ENCODE assay signal across 23 cellular contexts in genomic region chr12:115335048-115335447, GRCh38.
DNase-seq lines count a peak whose midpoint lies in the region; ATAC-seq and TF ChIP-seq lines count a peak whose summit lies in the region.
"Had no signal": no experiment of that assay in that cellular context is flagged by ENCODE, and none has a peak within 500 bp of the region (broad histone marks: within the 10 kb centered on the region; RNA-seq: fewer than 3 reads in every experiment).

No MANE protein-coding gene starts in this region.

- TF ChIP-seq CTCF in body of pancreas (IDR thresholded peaks at IDR 0.05) (no peak), heart left ventricle (IDR thresholded peaks at IDR 0.05) (no peak), hepatocyte (IDR thresholded peaks at IDR 0.05; ENCODE audit: poor library complexity) (no peak), Caco-2 (IDR thresholded peaks at IDR 0.05; ENCODE audit: insufficient read depth in 1 of 2, low read depth in 1 of 2, low read length in 1 of 2, severe bottlenecking in 1 of 2, unreplicated experiment in 1 of 2) (no peak)

- 32 to 43% methylated on average over 2 of the region's 2 CpGs for WGBS in body of pancreas, 2 donors
- WGBS in heart left ventricle, 4 donors = 59 to 75% (median 65%) methylated on average over 2 of the region's 2 CpGs
- WGBS in hepatocyte (ENCODE audit: low lambda C conversion rate, missing lambda C conversion rate) = 98% methylated on average over 2 of the region's 2 CpGs

- no peaks in the 10 kb centered on the region for H3K27me3 ChIP-seq in body of pancreas
- no peaks in the 10 kb centered on the region for H3K27me3 ChIP-seq in heart left ventricle
- no peaks in the 10 kb centered on the region for H3K27me3 ChIP-seq in hepatocyte
- no peaks in the 10 kb centered on the region for H3K27me3 ChIP-seq in subcutaneous abdominal adipose tissue (ENCODE audit: control insufficient read depth in 5 of 5, insufficient read depth in 4 of 5, low read length in 5 of 5)
- H3K27me3 ChIP-seq in Caco-2 (replicated peaks; ENCODE audit: control insufficient read depth, insufficient read depth, low read length) = no peaks in the 10 kb centered on the region
- H3K27me3 ChIP-seq: MG63 had no signal

- TF ChIP-seq POLR2A in body of pancreas (IDR thresholded peaks at IDR 0.05) (no peak), heart left ventricle (IDR thresholded peaks at IDR 0.05) (no peak)

- no peak overlapping the region for H3K4me2 ChIP-seq in hepatocyte
- H3K4me2 ChIP-seq: A549, PC-9 had no signal

- no TSS peak for BruUV-seq in Caco-2 (replicated peaks; lab: Mats Ljungman, UMichigan)

- DNase-seq in body of pancreas (no peak), heart left ventricle (peak; percentile 39 to 64 (median 43)), hepatocyte (ENCODE audit: low spot score) (no peak), NCI-H526 treated with DMSO at 0.1 percent for 48 hours (lab: John Stamatoyannopoulos, UW) (no peak), Caco-2 (no peak), NCI-H2227 treated with DMSO at 0.1 percent for 48 hours (lab: John Stamatoyannopoulos, UW) (no peak)
- DNase-seq: C1 segment of cervical spinal cord; CD4-positive, alpha-beta memory T cell; COR-L47; GM23248; H9; KG1; MG63; NCI-H1105 treated with DMSO at 0.1 percent for 48 hours; NCI-H146; NCI-H2029; NCI-H446 treated with DMSO at 0.1 percent for 48 hours; NCI-H526; PC-9; RPMI8226; SHP77 treated with DMSO at 0.1 percent for 48 hours had no signal

- H3K36me3 Mint-ChIP-seq in Caco-2 (ENCODE audit: insufficient read depth, unreplicated experiment) = peaks cover 6% of the 10 kb centered on the region
- H3K36me3 Mint-ChIP-seq: CD4-positive, alpha-beta memory T cell had no signal

- ATAC-seq in body of pancreas (peak; percentile 24), heart left ventricle (peak in 3 of 4 donors; percentile 18 to 41 (median 22))
- ATAC-seq: A549 had no signal

- POLR2A ChIA-PET in Caco-2 (lab: Charles Lee) = no interaction called here

- no peaks in the 10 kb centered on the region for H4K20me1 ChIP-seq in hepatocyte (ENCODE audit: insufficient read depth, poor library complexity, severe bottlenecking)

- no peak overlapping the region for H3K27ac Mint-ChIP-seq in Caco-2 (ENCODE audit: unreplicated experiment)
- H3K27ac Mint-ChIP-seq: CD4-positive, alpha-beta memory T cell; H9 had no signal

- no peaks in the 10 kb centered on the region for H3K9me2 ChIP-seq in hepatocyte (replicated peaks; ENCODE audit: insufficient read depth)

- H3K9ac ChIP-seq in subcutaneous abdominal adipose tissue (ENCODE audit: low read length in 5 of 5) = peak overlapping the region in 2 of 5 donors; percentile 11 to 45
- H3K9ac ChIP-seq: GM23248 had no signal

- no peaks in the 10 kb centered on the region for H3K9me3 Mint-ChIP-seq in Caco-2 (ENCODE audit: unreplicated experiment)
- H3K9me3 Mint-ChIP-seq: H9 had no signal

- no peak overlapping the region for H3K4me3 Mint-ChIP-seq in Caco-2 (ENCODE audit: unreplicated experiment)
- H3K4me3 Mint-ChIP-seq: CD4-positive, alpha-beta memory T cell; H9 had no signal

- H3K4me1 ChIP-seq in body of pancreas (no peaks in the 10 kb centered on the region), heart left ventricle (peaks cover 0 to 24% (median 3%) of the 10 kb centered on the region in 12 donors), hepatocyte (ENCODE audit: insufficient read depth) (peaks cover 13% of the 10 kb centered on the region), subcutaneous abdominal adipose tissue (ENCODE audit: control insufficient read depth in 5 of 5, insufficient read depth in 5 of 5, low read length in 5 of 5) (peaks cover 20 to 60% (median 45%) of the 10 kb centered on the region in 5 donors), Caco-2 (no peaks in the 10 kb centered on the region)

- intact Hi-C loops in body of pancreas (cut with DNase I) = no loop called here
- intact Hi-C loops in heart left ventricle (cut with DNase I) = loop anchor here in 2 of 10 donors (5.0 to 10.0 kb wide), 3 partner anchors 420 to 663 kb away; partner anchors contain the start of gene TBX3 (in 1 of the 2)
- intact Hi-C loops in Caco-2 (cut with micrococcal nuclease; ENCODE audit: unreplicated experiment) = no loop called here

- H3K27me3 Mint-ChIP-seq in Caco-2 (ENCODE audit: insufficient read depth, unreplicated experiment) = peaks cover 3% of the 10 kb centered on the region
- H3K27me3 Mint-ChIP-seq: CD4-positive, alpha-beta memory T cell had no signal

- H3K4me1 Mint-ChIP-seq in Caco-2 (ENCODE audit: low read depth, unreplicated experiment) = no peaks in the 10 kb centered on the region
- H3K4me1 Mint-ChIP-seq: CD4-positive, alpha-beta memory T cell had no signal

- H3K27ac ChIP-seq in body of pancreas (no peak overlapping the region), heart left ventricle (peak overlapping the region in 9 of 12 donors; percentile 48 to 84 (median 61)), hepatocyte (peak overlapping the region; percentile 13), subcutaneous abdominal adipose tissue (ENCODE audit: low read depth, low read length) (peak overlapping the region; percentile 76)
- H3K27ac ChIP-seq: GM23248, PC-9 had no signal

- no peaks in the 10 kb centered on the region for H3K79me2 ChIP-seq in hepatocyte

- no peaks in the 10 kb centered on the region for H3K36me3 ChIP-seq in body of pancreas (replicated peaks in 1 of 2; ENCODE audit: insufficient read depth in 1 of 2, low read depth in 2 of 2)
- H3K36me3 ChIP-seq in heart left ventricle = no peaks in the 10 kb centered on the region
- no peaks in the 10 kb centered on the region for H3K36me3 ChIP-seq in hepatocyte (replicated peaks; ENCODE audit: insufficient read depth, low read depth)
- H3K36me3 ChIP-seq in subcutaneous abdominal adipose tissue (ENCODE audit: control insufficient read depth in 5 of 5, insufficient read depth in 5 of 5, low read length in 5 of 5) = no peaks in the 10 kb centered on the region
- no peaks in the 10 kb centered on the region for H3K36me3 ChIP-seq in Caco-2 (ENCODE audit: control insufficient read depth, insufficient read depth, low read length)
- H3K36me3 ChIP-seq: MG63 had no signal

- CTCF ChIA-PET in Caco-2 (lab: Charles Lee) = no interaction called here

- H3K4me3 ChIP-seq in body of pancreas (no peak overlapping the region), heart left ventricle (peak overlapping the region in 1 of 12 donors; percentile 17), hepatocyte (no peak overlapping the region), subcutaneous abdominal adipose tissue (ENCODE audit: low read depth in 1 of 5, low read length in 5 of 5) (peak overlapping the region in 4 of 5 donors; percentile 34 to 41 (median 37)), Caco-2 (ENCODE audit: low read depth, low read length) (no peak overlapping the region)
- H3K4me3 ChIP-seq: A549, GM23248, MG63, PC-9 had no signal

- no peaks in the 10 kb centered on the region for H3K9me3 ChIP-seq in body of pancreas
- peaks cover 0 to under 1% (median 0%) of the 10 kb centered on the region in 12 donors for H3K9me3 ChIP-seq in heart left ventricle
- no peaks in the 10 kb centered on the region for H3K9me3 ChIP-seq in hepatocyte (ENCODE audit: low read depth)
- H3K9me3 ChIP-seq in subcutaneous abdominal adipose tissue (ENCODE audit: control insufficient read depth in 5 of 5, low read length in 5 of 5) = no peaks in the 10 kb centered on the region
- H3K9me3 ChIP-seq in Caco-2 = no peaks in the 10 kb centered on the region
- H3K9me3 ChIP-seq: A549, MG63 had no signal

- H2AFZ ChIP-seq in hepatocyte = no peak overlapping the region
- H2AFZ ChIP-seq: GM23248, PC-9 had no signal

Comparison
In these comparisons a context has a peak if more than half of its experiments do, and no peak if none do; other contexts are left out.
1. DNase-seq: peak in heart left ventricle (5 of 5); none in body of pancreas (0 of 4), hepatocyte (single experiment), NCI-H526 treated with DMSO at 0.1 percent for 48 hours (single experiment), Caco-2 (0 of 2) and NCI-H2227 treated with DMSO at 0.1 percent for 48 hours (single experiment).
2. H3K27ac ChIP-seq: peak in heart left ventricle (9 of 12), hepatocyte (single experiment) and subcutaneous abdominal adipose tissue (single experiment); none in body of pancreas (0 of 4).
3. H3K4me3 ChIP-seq: peak in subcutaneous abdominal adipose tissue (4 of 5); none in body of pancreas (0 of 2), hepatocyte (single experiment) and Caco-2 (single experiment).